11 cellular contexts compared by ENCODE assay signal in genomic region chr3:59839810-59840515, GRCh38.
A peak's percentile ranks its signal among the peaks of the same experiment; 100 is the strongest.
DNase-seq lines count a peak whose midpoint lies in the region; ATAC-seq and TF ChIP-seq lines count a peak whose summit lies in the region.
"Had no signal": no experiment of that assay in that cellular context is flagged by ENCODE, and none has a peak within 500 bp of the region (broad histone marks: within the 10 kb centered on the region; RNA-seq: fewer than 3 reads in every experiment).

No MANE protein-coding gene starts in this region.

- H3K36me3 Mint-ChIP-seq in osteocyte (ENCODE audit: unreplicated experiment): no peaks in the 10 kb centered on the region

- peaks cover 8% of the 10 kb centered on the region for H3K9me3 Mint-ChIP-seq in osteocyte (ENCODE audit: unreplicated experiment)

- ATAC-seq in GM18907 (IDR thresholded peaks at IDR 0.05; ENCODE audit: unreplicated experiment) (peak; percentile 98), HG02884 (IDR thresholded peaks at IDR 0.05; ENCODE audit: unreplicated experiment) (peak; percentile 97), omental fat pad (ENCODE audit: low FRiP score) (no peak)
- ATAC-seq: SK-N-SH treated with all-trans-retinoic acid at 6 μM for 48 hours had no signal

- H3K4me1 Mint-ChIP-seq in osteocyte (ENCODE audit: unreplicated experiment): peaks cover 8% of the 10 kb centered on the region

- peak; percentile 30 for DNase-seq in Ammon's horn (ENCODE audit: low spot score)
- peak; percentile 45 for DNase-seq in NOMO-1 treated with dmso at 0.1 percent for 144 hours (lab: John Stamatoyannopoulos, UW; ENCODE audit: unreplicated experiment)
- no peak for DNase-seq in omental fat pad (ENCODE audit: low spot score)
- DNase-seq in osteocyte (ENCODE audit: extremely low spot score, unreplicated experiment): no peak
- no peak for DNase-seq in SKM-1 (lab: John Stamatoyannopoulos, UW; ENCODE audit: unreplicated experiment)
- no peak for DNase-seq in DMS53 treated with DMSO at 0.1 percent for 48 hours (lab: John Stamatoyannopoulos, UW; ENCODE audit: unreplicated experiment)
- DNase-seq: COR-L47, sigmoid colon had no signal

- H3K4me3 Mint-ChIP-seq in osteocyte (ENCODE audit: unreplicated experiment): no peak overlapping the region

- H3K27ac Mint-ChIP-seq in osteocyte (ENCODE audit: unreplicated experiment): no peak overlapping the region

- TF ChIP-seq CTCF in omental fat pad (IDR thresholded peaks at IDR 0.05): no peak
- TF ChIP-seq CTCF in osteocyte (IDR thresholded peaks at IDR 0.05): no peak

- H3K27me3 Mint-ChIP-seq in osteocyte (ENCODE audit: unreplicated experiment): peaks cover 5% of the 10 kb centered on the region

Comparison
In these comparisons a context has a peak if more than half of its experiments do, and no peak if none do; other contexts are left out.
1. DNase-seq: peak in Ammon's horn (single experiment) and NOMO-1 treated with dmso at 0.1 percent for 144 hours (single experiment); none in omental fat pad (single experiment), osteocyte (single experiment), SKM-1 (single experiment) and DMS53 treated with DMSO at 0.1 percent for 48 hours (single experiment).